22 cellular contexts compared by ENCODE assay signal in genomic region chr1:239125888-239126287, GRCh38.
A peak's percentile ranks its signal among the peaks of the same experiment; 100 is the strongest.
DNase-seq lines count a peak whose midpoint lies in the region; ATAC-seq and TF ChIP-seq lines count a peak whose summit lies in the region.
"Had no signal": no experiment of that assay in that cellular context is flagged by ENCODE, and none has a peak within 500 bp of the region (broad histone marks: within the 10 kb centered on the region; RNA-seq: fewer than 3 reads in every experiment).

No MANE protein-coding gene starts in this region.

- no peak overlapping the region for H3K27ac ChIP-seq in mesendoderm (ENCODE audit: low read depth, low read length)
- no peak overlapping the region for H3K27ac ChIP-seq in testis
- H3K27ac ChIP-seq: PC-9 had no signal

- POLR2A ChIA-PET in WTC11 (lab: Charles Lee), result interaction anchor here (0.6 kb wide), 1 partner anchor 161 kb away, joined by 3 read pairs; no protein-coding TSS in a partner anchor

- no peak overlapping the region for H3K4ac ChIP-seq in mesendoderm (ENCODE audit: low read depth, low read length)

- H3K23ac ChIP-seq in mesendoderm (ENCODE audit: low read length), result no peak overlapping the region

- H3K9me3 ChIP-seq in testis, result no peaks in the 10 kb centered on the region

- peaks cover 7% of the 10 kb centered on the region for H3K4me1 ChIP-seq in mesendoderm (ENCODE audit: control insufficient read depth, low read depth, low read length)
- H3K4me1 ChIP-seq in testis, result no peaks in the 10 kb centered on the region

- H2BK120ac ChIP-seq in mesendoderm (ENCODE audit: low read depth, low read length), result no peak overlapping the region

- H3K4me3 Mint-ChIP-seq in WTC11, result peak overlapping the region; percentile 22; the same call in 1 of the 2 replicates
- H3K4me3 Mint-ChIP-seq in stimulated activated naive B cell treated with anti-CD40 and anti-IgM and Interleukin-4, amounts not matched to agents 10 μg/mL and 1 μg/mL and 100 μg/mL, for 72 hours, result no peak overlapping the region
- H3K4me3 Mint-ChIP-seq: CD8-positive, alpha-beta T cell; IgD-negative memory B cell had no signal

- no peaks in the 10 kb centered on the region for H3K79me2 ChIP-seq in mesendoderm (ENCODE audit: control insufficient read depth, insufficient read depth, low read length)

- intact Hi-C loops in testis (cut with DNase I; ENCODE audit: low total_unique reads), result no loop called here

- CTCF ChIA-PET in WTC11 (lab: Charles Lee), result interaction anchor here (0.6 to 0.8 kb wide), 2 partner anchors 13 to 26 kb away, joined by 3 read pairs; no protein-coding TSS in a partner anchor

- H4K8ac ChIP-seq in mesendoderm (ENCODE audit: low read depth, low read length), result no peak overlapping the region

- peak overlapping the region; percentile 88 for H3K27ac Mint-ChIP-seq in WTC11
- no peak overlapping the region for H3K27ac Mint-ChIP-seq in stimulated activated naive B cell treated with anti-CD40 and anti-IgM and Interleukin-4, amounts not matched to agents 10 μg/mL and 1 μg/mL and 100 μg/mL, for 72 hours
- H3K27ac Mint-ChIP-seq: CD8-positive, alpha-beta T cell; IgD-negative memory B cell had no signal

- no peak overlapping the region for H2BK5ac ChIP-seq in mesendoderm (ENCODE audit: low read length)

- no peak overlapping the region for H2AK5ac ChIP-seq in mesendoderm (ENCODE audit: low read length)

- no peaks in the 10 kb centered on the region for H3K36me3 ChIP-seq in mesendoderm (ENCODE audit: control insufficient read depth, insufficient read depth, low read length)
- H3K36me3 ChIP-seq in testis (ENCODE audit: low read depth, missing control alignments), result no peaks in the 10 kb centered on the region

- H3K9me3 Mint-ChIP-seq in WTC11, result peaks cover 9% of the 10 kb centered on the region
- H3K9me3 Mint-ChIP-seq in stimulated activated naive B cell treated with anti-CD40 and anti-IgM and Interleukin-4, amounts not matched to agents 10 μg/mL and 1 μg/mL and 100 μg/mL, for 72 hours, result peaks cover 0 to 2% of the 10 kb centered on the region in 2 donors
- H3K9me3 Mint-ChIP-seq: CD8-positive, alpha-beta T cell had no signal

- H3K4me2 ChIP-seq in mesendoderm (ENCODE audit: low read length), result no peak overlapping the region
- H3K4me2 ChIP-seq: PC-9 had no signal

- H3K18ac ChIP-seq in mesendoderm (ENCODE audit: low read length), result no peak overlapping the region

- H3K79me1 ChIP-seq in mesendoderm (ENCODE audit: low read length), result no peaks in the 10 kb centered on the region

- peaks cover 5% of the 10 kb centered on the region; the same call in 1 of the 2 replicates for H3K36me3 Mint-ChIP-seq in WTC11
- H3K36me3 Mint-ChIP-seq in stimulated activated naive B cell treated with anti-CD40 and anti-IgM and Interleukin-4, amounts not matched to agents 10 μg/mL and 1 μg/mL and 100 μg/mL, for 72 hours, result no peaks in the 10 kb centered on the region
- H3K36me3 Mint-ChIP-seq: CD8-positive, alpha-beta T cell had no signal

- no peak for TF ChIP-seq POLR2A in testis (IDR thresholded peaks at IDR 0.05)

- H3K27me3 ChIP-seq in mesendoderm (ENCODE audit: insufficient read depth, low read length, poor library complexity), result no peaks in the 10 kb centered on the region
- H3K27me3 ChIP-seq in testis, result no peaks in the 10 kb centered on the region

- H3K4me1 Mint-ChIP-seq in WTC11, result peaks cover 64% of the 10 kb centered on the region
- no peaks in the 10 kb centered on the region for H3K4me1 Mint-ChIP-seq in stimulated activated naive B cell treated with anti-CD40 and anti-IgM and Interleukin-4, amounts not matched to agents 10 μg/mL and 1 μg/mL and 100 μg/mL, for 72 hours
- H3K4me1 Mint-ChIP-seq: IgD-negative memory B cell had no signal

- TF ChIP-seq CTCF in WTC11 (IDR thresholded peaks at IDR 0.05) (no peak), testis (IDR thresholded peaks at IDR 0.05) (no peak)

- H3K4me3 ChIP-seq in mesendoderm (ENCODE audit: low read length) (no peak overlapping the region), testis (no peak overlapping the region)
- H3K4me3 ChIP-seq: PC-9 had no signal

- ATAC-seq in WTC11 (peak; percentile 71), HG03565 (IDR thresholded peaks at IDR 0.05; ENCODE audit: unreplicated experiment) (no peak)
- ATAC-seq in stimulated activated naive B cell treated with anti-CD40 and anti-IgM and Interleukin-4, amounts not matched to agents 10 μg/mL and 1 μg/mL and 100 μg/mL, for 72 hours (replicated peaks), result no peak
- ATAC-seq: CD8-positive, alpha-beta T cell had no signal

- H3K27me3 Mint-ChIP-seq in WTC11 (ENCODE audit: low read depth), result no peaks in the 10 kb centered on the region
- H3K27me3 Mint-ChIP-seq in stimulated activated naive B cell treated with anti-CD40 and anti-IgM and Interleukin-4, amounts not matched to agents 10 μg/mL and 1 μg/mL and 100 μg/mL, for 72 hours, result no peaks in the 10 kb centered on the region
- H3K27me3 Mint-ChIP-seq: IgD-negative memory B cell had no signal

- peak; percentile 22 for DNase-seq in ELR (ENCODE audit: low read depth)
- no peak for DNase-seq in WTC11 (ENCODE audit: low spot score)
- DNase-seq in globus pallidus (ENCODE audit: low spot score), result peak; percentile 22
- peak; percentile 21 for DNase-seq in mesendoderm
- DNase-seq in testis, result no peak
- DNase-seq in T1000 (lab: John Stamatoyannopoulos, UW), result no peak
- DNase-seq in stimulated activated naive B cell treated with anti-CD40 and anti-IgM and Interleukin-4, amounts not matched to agents 10 μg/mL and 1 μg/mL and 100 μg/mL, for 72 hours, result no peak
- DNase-seq: AML-193; C1 segment of cervical spinal cord; CD8-positive, alpha-beta T cell; DMS153; GF-D8; NCI-H1694 treated with DMSO at 0.1 percent for 48 hours; NCI-H2081 treated with DMSO at 0.1 percent for 48 hours; NCI-H2171 treated with DMSO at 0.1 percent for 48 hours; NCI-H446; NCI-H526; PC-9; RPMI8226; SHP77 treated with DMSO at 0.1 percent for 48 hours had no signal

- no peak overlapping the region for H3K56ac ChIP-seq in mesendoderm (ENCODE audit: low read length)

- peak overlapping the region; percentile 61 for H2BK15ac ChIP-seq in mesendoderm (replicated peaks; ENCODE audit: low read depth)

- H4K5ac ChIP-seq in mesendoderm (ENCODE audit: low read length), result no peak overlapping the region

- H3K9ac ChIP-seq in mesendoderm (ENCODE audit: low read length), result no peak overlapping the region

TF ChIP-seq in WTC11, 78 proteins besides CTCF, POLR2A, EP300 and RAD21:
- TF ChIP-seq CREM (CRISPR knock-in tag; IDR thresholded peaks at IDR 0.05), result no peak
- no peak for TF ChIP-seq GRHL2 (CRISPR knock-in tag; IDR thresholded peaks at IDR 0.05; ENCODE audit: insufficient replicate concordance, severe bottlenecking)
- TF ChIP-seq, protein P1, sequence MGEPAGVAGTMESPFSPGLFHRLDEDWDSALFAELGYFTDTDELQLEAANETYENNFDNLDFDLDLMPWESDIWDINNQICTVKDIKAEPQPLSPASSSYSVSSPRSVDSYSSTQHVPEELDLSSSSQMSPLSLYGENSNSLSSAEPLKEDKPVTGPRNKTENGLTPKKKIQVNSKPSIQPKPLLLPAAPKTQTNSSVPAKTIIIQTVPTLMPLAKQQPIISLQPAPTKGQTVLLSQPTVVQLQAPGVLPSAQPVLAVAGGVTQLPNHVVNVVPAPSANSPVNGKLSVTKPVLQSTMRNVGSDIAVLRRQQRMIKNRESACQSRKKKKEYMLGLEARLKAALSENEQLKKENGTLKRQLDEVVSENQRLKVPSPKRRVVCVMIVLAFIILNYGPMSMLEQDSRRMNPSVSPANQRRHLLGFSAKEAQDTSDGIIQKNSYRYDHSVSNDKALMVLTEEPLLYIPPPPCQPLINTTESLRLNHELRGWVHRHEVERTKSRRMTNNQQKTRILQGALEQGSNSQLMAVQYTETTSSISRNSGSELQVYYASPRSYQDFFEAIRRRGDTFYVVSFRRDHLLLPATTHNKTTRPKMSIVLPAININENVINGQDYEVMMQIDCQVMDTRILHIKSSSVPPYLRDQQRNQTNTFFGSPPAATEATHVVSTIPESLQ (CRISPR knock-in tag; IDR thresholded peaks at IDR 0.05), result no peak
- no peak for TF ChIP-seq E2F5 (CRISPR knock-in tag; IDR thresholded peaks at IDR 0.05)
- TF ChIP-seq ZNF232 (CRISPR knock-in tag; IDR thresholded peaks at IDR 0.05), result no peak
- TF ChIP-seq, protein P2, sequence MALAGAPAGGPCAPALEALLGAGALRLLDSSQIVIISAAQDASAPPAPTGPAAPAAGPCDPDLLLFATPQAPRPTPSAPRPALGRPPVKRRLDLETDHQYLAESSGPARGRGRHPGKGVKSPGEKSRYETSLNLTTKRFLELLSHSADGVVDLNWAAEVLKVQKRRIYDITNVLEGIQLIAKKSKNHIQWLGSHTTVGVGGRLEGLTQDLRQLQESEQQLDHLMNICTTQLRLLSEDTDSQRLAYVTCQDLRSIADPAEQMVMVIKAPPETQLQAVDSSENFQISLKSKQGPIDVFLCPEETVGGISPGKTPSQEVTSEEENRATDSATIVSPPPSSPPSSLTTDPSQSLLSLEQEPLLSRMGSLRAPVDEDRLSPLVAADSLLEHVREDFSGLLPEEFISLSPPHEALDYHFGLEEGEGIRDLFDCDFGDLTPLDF (CRISPR knock-in tag; IDR thresholded peaks at IDR 0.05), result no peak
- TF ChIP-seq JAZF1 (CRISPR knock-in tag; IDR thresholded peaks at IDR 0.05), result no peak
- TF ChIP-seq SMAD3 (CRISPR knock-in tag; IDR thresholded peaks at IDR 0.05; ENCODE audit: borderline replicate concordance), result no peak
- TF ChIP-seq NFATC4 (CRISPR knock-in tag; IDR thresholded peaks at IDR 0.05), result no peak
- TF ChIP-seq ESRRA (CRISPR knock-in tag; IDR thresholded peaks at IDR 0.05; ENCODE audit: borderline replicate concordance), result no peak

Comparison
In these comparisons a context has a peak if more than half of its experiments do, and no peak if none do; other contexts are left out.
1. DNase-seq: peak in ELR (single experiment), globus pallidus (single experiment) and mesendoderm (single experiment); none in WTC11 (single experiment), testis (single experiment), T1000 (single experiment) and stimulated activated naive B cell treated with anti-CD40 and anti-IgM and Interleukin-4, amounts not matched to agents 10 μg/mL and 1 μg/mL and 100 μg/mL, for 72 hours (single experiment).